ENCODE assay signal across 35 cellular contexts in the genomic region with DNA sequence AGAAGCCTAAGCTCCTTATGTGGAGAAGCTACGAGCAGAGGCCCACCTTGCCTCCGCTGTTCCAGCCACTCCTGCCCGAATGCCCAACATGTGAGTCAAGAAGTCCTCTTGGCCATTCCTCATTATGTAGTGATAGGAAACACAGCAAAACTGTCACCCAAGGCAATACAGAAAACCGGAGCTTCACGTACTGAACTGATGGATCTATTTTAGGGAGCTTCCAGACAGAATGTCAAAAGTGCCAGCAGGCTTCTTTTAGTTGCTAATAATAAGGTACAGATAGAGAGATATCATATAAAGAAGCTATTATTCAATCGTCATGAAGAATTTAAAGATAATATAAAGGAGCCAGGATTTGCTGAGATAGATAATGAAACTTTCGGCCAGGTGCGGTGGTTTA.
"Had no signal": no experiment of that assay in that cellular context is flagged by ENCODE, and none has a peak within 500 bp of the region (broad histone marks: within the 10 kb centered on the region; RNA-seq: fewer than 3 reads in every experiment).

No MANE protein-coding gene starts in this region.

- H3K4me1 ChIP-seq: body of pancreas, breast epithelium had no signal

- H3K27me3 Mint-ChIP-seq: activated B cell treated with CpG ODN at 0.5 μM for 24 hours; activated CD4-positive, alpha-beta memory T cell treated with anti-CD3 and anti-CD28 coated beads for 36 hours; activated CD4-positive, alpha-beta T cell treated with anti-CD3 and anti-CD28 coated beads, Interleukin-2, amount 10 ng/mL, durations not matched to agents 24 days and 14 days; activated CD8-positive, alpha-beta T cell treated with anti-CD3 and anti-CD28 coated beads for 36 hours; activated naive CD4-positive, alpha-beta T cell treated with anti-CD3 and anti-CD28 coated beads, Interleukin-2, amount 10 ng/mL, durations not matched to agents 7 days and 5 days; activated naive CD4-positive, alpha-beta T cell treated with anti-CD3 and anti-CD28 coated beads, Interleukin-2, amount 50 U/mL, for 24 hours; activated naive CD8-positive, alpha-beta T cell; activated naive CD8-positive, alpha-beta T cell treated with anti-CD3 and anti-CD28 coated beads, Interleukin-2, amount 10 ng/mL, durations not matched to agents 7 days and 5 days; activated naive CD8-positive, alpha-beta T cell treated with anti-CD3 and anti-CD28 coated beads, Interleukin-2, amount 50 U/mL, for 24 hours; activated T-helper 17 cell treated with anti-CD3 and anti-CD28 coated beads, Interleukin-2, amount 50 U/mL, for 72 hours; central memory CD8-positive, alpha-beta T cell had no signal

- H3K36me3 Mint-ChIP-seq: activated CD4-positive, alpha-beta memory T cell treated with anti-CD3 and anti-CD28 coated beads for 36 hours; activated naive CD4-positive, alpha-beta T cell treated with anti-CD3 and anti-CD28 coated beads, Interleukin-2, amount 10 ng/mL, durations not matched to agents 7 days and 5 days; activated naive CD4-positive, alpha-beta T cell treated with anti-CD3 and anti-CD28 coated beads, Interleukin-2, amount 50 U/mL, for 24 hours; activated naive CD8-positive, alpha-beta T cell; activated naive CD8-positive, alpha-beta T cell treated with anti-CD3 and anti-CD28 coated beads, Interleukin-2, amount 10 ng/mL, durations not matched to agents 7 days and 5 days had no signal

- H3K4me3 Mint-ChIP-seq: activated B cell treated with CpG ODN at 0.5 μM for 24 hours; activated CD4-positive, alpha-beta memory T cell treated with anti-CD3 and anti-CD28 coated beads for 36 hours; activated CD4-positive, alpha-beta T cell treated with anti-CD3 and anti-CD28 coated beads, Interleukin-2, amount 10 ng/mL, durations not matched to agents 24 days and 14 days; activated CD8-positive, alpha-beta T cell treated with anti-CD3 and anti-CD28 coated beads for 36 hours; activated naive CD4-positive, alpha-beta T cell treated with anti-CD3 and anti-CD28 coated beads, Interleukin-2, amount 10 ng/mL, durations not matched to agents 7 days and 5 days; activated naive CD4-positive, alpha-beta T cell treated with anti-CD3 and anti-CD28 coated beads, Interleukin-2, amount 50 U/mL, for 24 hours; activated naive CD8-positive, alpha-beta T cell; activated naive CD8-positive, alpha-beta T cell treated with anti-CD3 and anti-CD28 coated beads, Interleukin-2, amount 10 ng/mL, durations not matched to agents 7 days and 5 days; activated naive CD8-positive, alpha-beta T cell treated with anti-CD3 and anti-CD28 coated beads, Interleukin-2, amount 50 U/mL, for 24 hours; activated T-cell treated with anti-CD3 and anti-CD28 coated beads, Interleukin-2, amount 50 U/mL, for 4 hours; activated T-cell treated with anti-CD3 and anti-CD28 coated beads, Interleukin-2, amount 50 U/mL, for 72 hours; activated T-helper 1 cell treated with anti-CD3 and anti-CD28 coated beads, Interleukin-12 subunit alpha, Interleukin-12 subunit beta, Interleukin-2, Interleukin-4 antibody, amounts not matched to agents 30 ng/mL and 10 ng/mL and 1 ng/mL, durations not matched to agents 14 hours and 24 hours and 36 hours; activated T-helper 17 cell treated with anti-CD3 and anti-CD28 coated beads, Interleukin-2, amount 50 U/mL, for 72 hours; central memory CD8-positive, alpha-beta T cell; T-helper 1 cell treated with Interleukin-12 subunit alpha and Interleukin-12 subunit beta and Interleukin-4 antibody, amounts not matched to agents 30 μg/mL and 1 μg/mL, for 36 hours; T-helper 2 cell treated with Interferon-gamma antibody and Interleukin-4, amounts not matched to agents 5 μg/mL and 100 μg/mL, for 36 hours had no signal

- H3K4me1 Mint-ChIP-seq: activated B cell treated with CpG ODN at 0.5 μM for 24 hours; activated CD4-positive, alpha-beta T cell treated with anti-CD3 and anti-CD28 coated beads, Interleukin-2, amount 10 ng/mL, durations not matched to agents 24 days and 14 days; activated naive CD4-positive, alpha-beta T cell treated with anti-CD3 and anti-CD28 coated beads, Interleukin-2, amount 10 ng/mL, durations not matched to agents 7 days and 5 days; activated naive CD4-positive, alpha-beta T cell treated with anti-CD3 and anti-CD28 coated beads, Interleukin-2, amount 50 U/mL, for 24 hours; activated naive CD8-positive, alpha-beta T cell treated with anti-CD3 and anti-CD28 coated beads, Interleukin-2, amount 10 ng/mL, durations not matched to agents 7 days and 5 days; activated naive CD8-positive, alpha-beta T cell treated with anti-CD3 and anti-CD28 coated beads, Interleukin-2, amount 50 U/mL, for 24 hours; activated T-helper 17 cell treated with anti-CD3 and anti-CD28 coated beads, Interleukin-2, amount 50 U/mL, for 72 hours; central memory CD8-positive, alpha-beta T cell had no signal

- H3K27me3 ChIP-seq: body of pancreas, brain microvascular endothelial cell, breast epithelium had no signal

- H3K27ac ChIP-seq: body of pancreas, brain microvascular endothelial cell, breast epithelium, VCaP had no signal

- H3K36me3 ChIP-seq: brain microvascular endothelial cell, breast epithelium had no signal

- H3K9me3 ChIP-seq: body of pancreas, breast epithelium had no signal

- H3K27ac Mint-ChIP-seq: activated B cell treated with CpG ODN at 0.5 μM for 24 hours; activated CD4-positive, alpha-beta memory T cell treated with anti-CD3 and anti-CD28 coated beads for 36 hours; activated CD4-positive, alpha-beta T cell treated with anti-CD3 and anti-CD28 coated beads, Interleukin-2, amount 10 ng/mL, durations not matched to agents 24 days and 14 days; activated CD8-positive, alpha-beta T cell treated with anti-CD3 and anti-CD28 coated beads for 36 hours; activated naive CD4-positive, alpha-beta T cell treated with anti-CD3 and anti-CD28 coated beads, Interleukin-2, amount 10 ng/mL, durations not matched to agents 7 days and 5 days; activated naive CD4-positive, alpha-beta T cell treated with anti-CD3 and anti-CD28 coated beads, Interleukin-2, amount 50 U/mL, for 24 hours; activated naive CD8-positive, alpha-beta T cell; activated naive CD8-positive, alpha-beta T cell treated with anti-CD3 and anti-CD28 coated beads, Interleukin-2, amount 10 ng/mL, durations not matched to agents 7 days and 5 days; activated naive CD8-positive, alpha-beta T cell treated with anti-CD3 and anti-CD28 coated beads, Interleukin-2, amount 50 U/mL, for 24 hours; activated T-cell treated with anti-CD3 and anti-CD28 coated beads, Interleukin-2, amount 50 U/mL, for 72 hours; activated T-helper 1 cell treated with anti-CD3 and anti-CD28 coated beads, Interleukin-12 subunit alpha, Interleukin-12 subunit beta, Interleukin-2, Interleukin-4 antibody, amounts not matched to agents 30 ng/mL and 10 ng/mL and 1 ng/mL, durations not matched to agents 14 hours and 24 hours and 36 hours; activated T-helper 17 cell treated with anti-CD3 and anti-CD28 coated beads, Interleukin-2, amount 50 U/mL, for 72 hours; T-helper 1 cell treated with Interleukin-12 subunit alpha and Interleukin-12 subunit beta and Interleukin-4 antibody, amounts not matched to agents 30 μg/mL and 1 μg/mL, for 36 hours; T-helper 2 cell treated with Interferon-gamma antibody and Interleukin-4, amounts not matched to agents 5 μg/mL and 100 μg/mL, for 36 hours had no signal

- DNase-seq: activated B cell treated with CpG ODN at 0.5 μM for 24 hours; activated CD4-positive, alpha-beta memory T cell treated with anti-CD3 and anti-CD28 coated beads for 36 hours; activated CD4-positive, alpha-beta T cell treated with anti-CD3 and anti-CD28 coated beads for 4 hours; activated CD4-positive, alpha-beta T cell treated with anti-CD3 and anti-CD28 coated beads, Interleukin-2, amount 10 ng/mL, durations not matched to agents 24 days and 14 days; activated CD4-positive, alpha-beta T cell treated with anti-CD3 and anti-CD28 coated beads, Interleukin-2, amount 50 U/mL, for 1 hour; activated CD4-positive, alpha-beta T cell treated with anti-CD3 and anti-CD28 coated beads, Interleukin-2, amount 50 U/mL, for 4 hours; activated CD4-positive, CD25-positive, alpha-beta regulatory T cell treated with anti-CD3 and anti-CD28 coated beads, Interleukin-2, amount 50 U/mL, for 72 hours; activated CD8-positive, alpha-beta memory T cell treated with anti-CD3 and anti-CD28 coated beads, Interleukin-2, amount 50 U/mL, for 4 hours; activated CD8-positive, alpha-beta T cell treated with anti-CD3 and anti-CD28 coated beads for 36 hours; activated effector memory CD4-positive, alpha-beta T cell treated with anti-CD3 and anti-CD28 coated beads, Interleukin-2, amount 50 U/mL, for 16 hours; activated naive CD4-positive, alpha-beta T cell treated with anti-CD3 and anti-CD28 coated beads, Interleukin-2, amount 10 ng/mL, durations not matched to agents 7 days and 5 days; activated naive CD4-positive, alpha-beta T cell treated with Interleukin-2 at 50 U/mL for 16 hours; activated naive CD8-positive, alpha-beta T cell treated with anti-CD3 and anti-CD28 coated beads, Interleukin-2, amount 10 ng/mL, durations not matched to agents 7 days and 5 days; activated naive CD8-positive, alpha-beta T cell treated with anti-CD3 and anti-CD28 coated beads, Interleukin-2, amount 50 U/mL, for 24 hours; activated T-cell treated with anti-CD3 and anti-CD28 coated beads for 4 hours; activated T-cell treated with anti-CD3 and anti-CD28 coated beads, Interleukin-2, amount 50 U/mL, for 1 hour; activated T-cell treated with anti-CD3 and anti-CD28 coated beads, Interleukin-2, amount 50 U/mL, for 4 hours; activated T-cell treated with anti-CD3 and anti-CD28 coated beads, Interleukin-2, amount 50 U/mL, for 72 hours; amygdala; aorta; body of pancreas; brain microvascular endothelial cell; cerebellar nuclear complex; T-helper 1 cell; T-helper 2 cell; T-helper 9 cell had no signal

- H3K9me3 Mint-ChIP-seq: activated CD4-positive, alpha-beta T cell treated with anti-CD3 and anti-CD28 coated beads, Interleukin-2, amount 10 ng/mL, durations not matched to agents 24 days and 14 days; activated CD8-positive, alpha-beta T cell treated with anti-CD3 and anti-CD28 coated beads for 36 hours; activated naive CD4-positive, alpha-beta T cell treated with anti-CD3 and anti-CD28 coated beads, Interleukin-2, amount 50 U/mL, for 24 hours; activated naive CD8-positive, alpha-beta T cell treated with anti-CD3 and anti-CD28 coated beads, Interleukin-2, amount 50 U/mL, for 24 hours; activated T-helper 1 cell treated with anti-CD3 and anti-CD28 coated beads, Interleukin-12 subunit alpha, Interleukin-12 subunit beta, Interleukin-2, Interleukin-4 antibody, amounts not matched to agents 30 ng/mL and 10 ng/mL and 1 ng/mL, durations not matched to agents 14 hours and 24 hours and 36 hours; activated T-helper 17 cell treated with anti-CD3 and anti-CD28 coated beads, Interleukin-2, amount 50 U/mL, for 72 hours; central memory CD8-positive, alpha-beta T cell; T-helper 1 cell treated with Interleukin-12 subunit alpha and Interleukin-12 subunit beta and Interleukin-4 antibody, amounts not matched to agents 30 μg/mL and 1 μg/mL, for 36 hours had no signal

- ATAC-seq: activated CD8-positive, alpha-beta T cell treated with anti-CD3 and anti-CD28 coated beads for 36 hours; activated naive CD8-positive, alpha-beta T cell treated with anti-CD3 and anti-CD28 coated beads, Interleukin-2, amount 50 U/mL, for 24 hours; activated T-cell treated with anti-CD3 and anti-CD28 coated beads, Interleukin-2, amount 50 U/mL, for 4 hours; activated T-cell treated with anti-CD3 and anti-CD28 coated beads, Interleukin-2, amount 50 U/mL, for 72 hours; activated T-helper 17 cell treated with anti-CD3 and anti-CD28 coated beads, Interleukin-2, amount 50 U/mL, for 72 hours; body of pancreas had no signal

- H3K4me3 ChIP-seq: body of pancreas, breast epithelium had no signal
